Comparison of ENCODE assay signal across 10 cellular contexts in the genomic region with DNA sequence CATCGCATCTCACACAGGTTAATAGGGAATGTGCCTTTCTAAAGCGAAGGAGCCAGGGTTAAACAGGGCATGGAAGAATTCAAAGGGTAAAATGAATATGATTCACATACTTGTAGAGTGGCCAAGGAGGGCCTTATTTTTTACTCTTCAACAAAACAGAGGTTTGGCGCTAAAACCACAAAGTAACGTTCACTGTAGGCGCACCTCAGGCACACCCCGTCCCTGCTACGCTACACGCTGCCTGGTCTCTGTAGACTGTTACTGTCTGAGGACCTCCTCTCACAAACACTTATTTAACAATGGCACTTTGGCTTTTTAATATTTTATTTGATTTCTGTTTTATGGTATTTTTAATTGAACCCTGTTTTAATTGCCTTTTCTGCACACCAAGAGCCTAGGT.
"Had no signal": no experiment of that assay in that cellular context is flagged by ENCODE, and none has a peak within 500 bp of the region (broad histone marks: within the 10 kb centered on the region; RNA-seq: fewer than 3 reads in every experiment).

No MANE protein-coding gene starts in this region.

- H3K27me3 ChIP-seq: hepatocyte, transverse colon had no signal

- H3K9me3 Mint-ChIP-seq: endodermal cell; stimulated activated naive B cell treated with anti-CD40 and anti-IgM and Interleukin-4, amounts not matched to agents 10 μg/mL and 1 μg/mL and 100 μg/mL, for 72 hours had no signal

- H3K4me1 ChIP-seq: transverse colon had no signal

- H3K36me3 ChIP-seq: transverse colon had no signal

- DNase-seq: activated CD4-positive, alpha-beta T cell treated with anti-CD3 and anti-CD28 coated beads for 1 hour; activated naive CD4-positive, alpha-beta T cell treated with Interleukin-2 at 50 U/mL for 16 hours; endodermal cell; erythroblast; mesendoderm; posterior cingulate gyrus; stimulated activated naive B cell treated with anti-CD40 and anti-IgM and Interleukin-4, amounts not matched to agents 10 μg/mL and 1 μg/mL and 100 μg/mL, for 72 hours; T-helper 9 cell; transverse colon had no signal

- H3K27me3 Mint-ChIP-seq: stimulated activated naive B cell treated with anti-CD40 and anti-IgM and Interleukin-4, amounts not matched to agents 10 μg/mL and 1 μg/mL and 100 μg/mL, for 72 hours had no signal

- H3K27ac ChIP-seq: hepatocyte, transverse colon had no signal

- ATAC-seq: stimulated activated naive B cell treated with anti-CD40 and anti-IgM and Interleukin-4, amounts not matched to agents 10 μg/mL and 1 μg/mL and 100 μg/mL, for 72 hours had no signal

- H3K27ac Mint-ChIP-seq: endodermal cell; stimulated activated naive B cell treated with anti-CD40 and anti-IgM and Interleukin-4, amounts not matched to agents 10 μg/mL and 1 μg/mL and 100 μg/mL, for 72 hours had no signal

- H3K4me3 ChIP-seq: hepatocyte, transverse colon had no signal

- H3K4me3 Mint-ChIP-seq: endodermal cell; stimulated activated naive B cell treated with anti-CD40 and anti-IgM and Interleukin-4, amounts not matched to agents 10 μg/mL and 1 μg/mL and 100 μg/mL, for 72 hours had no signal

- H3K9me3 ChIP-seq: transverse colon had no signal
